In genomic region chr5:126931968-126932622, GRCh38 we compare ENCODE assay signal across 21 cellular contexts.
DNase-seq lines count a peak whose midpoint lies in the region; ATAC-seq, FAIRE-seq and TF ChIP-seq lines count a peak whose summit lies in the region.
"Had no signal": no experiment of that assay in that cellular context is flagged by ENCODE, and none has a peak within 500 bp of the region (broad histone marks: within the 10 kb centered on the region; RNA-seq: fewer than 3 reads in every experiment).

No MANE protein-coding gene starts in this region.

- intact Hi-C loops in left ventricle myocardium superior (cut with micrococcal nuclease) (no loop called here), cardiac septum (cut with DNase I) (no loop called here)

- ATAC-seq in left ventricle myocardium superior, result peak; percentile 70
- ATAC-seq in GM19463 (IDR thresholded peaks at IDR 0.05; ENCODE audit: unreplicated experiment), result peak; percentile 54
- peak; percentile 36; the same call in 1 of the 2 replicates for ATAC-seq in WTC11
- ATAC-seq: A549, GM23338 had no signal

- no peak for TF ChIP-seq POLR2A in GM12891 (IDR thresholded peaks at IDR 0.05; ENCODE audit: low read depth, low read length)

- H3K27ac Mint-ChIP-seq in WTC11, result peak overlapping the region; percentile 43

- peaks cover 22% of the 10 kb centered on the region for H3K4me1 Mint-ChIP-seq in WTC11

- CTCF ChIA-PET in WTC11 (lab: Charles Lee), result no interaction called here

- DNase-seq in left ventricle myocardium superior, result no peak
- no peak for DNase-seq in cardiac septum (ENCODE audit: low spot score)
- no peak for DNase-seq in WTC11 (ENCODE audit: low spot score)
- DNase-seq in cortex of kidney (lab: John Stamatoyannopoulos, UW), result no peak
- DNase-seq in islet precursor cell, result no peak
- no peak for DNase-seq in GM12891 (ENCODE audit: insufficient read length, low spot score)
- DNase-seq: BE2C, DMS53, GDM1, HCEC 1CT, Kasumi-1, NCI-H1694, NCI-H2081, NCI-H2171 treated with DMSO at 0.1 percent for 48 hours, NCI-H446, NCI-H526, Peyer's patch had no signal

- FAIRE-seq in GM12891 (lab: Jason Lieb, UNC), result no peak
- FAIRE-seq: A549, D721Med had no signal

- no peak for TF ChIP-seq CTCF in WTC11 (IDR thresholded peaks at IDR 0.05)

- H3K36me3 Mint-ChIP-seq in WTC11, result peaks cover 2% of the 10 kb centered on the region; the same call in 1 of the 2 replicates

- H3K27me3 Mint-ChIP-seq in WTC11 (ENCODE audit: low read depth), result no peaks in the 10 kb centered on the region

- no peak overlapping the region for H3K4me3 Mint-ChIP-seq in WTC11
- H3K4me3 Mint-ChIP-seq: GM23338 had no signal

- POLR2A ChIA-PET in WTC11 (lab: Charles Lee), result no interaction called here

- H3K9me3 Mint-ChIP-seq in WTC11, result no peaks in the 10 kb centered on the region
- H3K9me3 Mint-ChIP-seq: GM23338 had no signal

TF ChIP-seq in WTC11, 78 proteins besides CTCF, POLR2A, EP300 and RAD21 (continues in another document):
- TF ChIP-seq NR1H2 (CRISPR knock-in tag; IDR thresholded peaks at IDR 0.05) (no peak), NFYB (CRISPR knock-in tag; conservative IDR thresholded peaks at IDR 0.05; ENCODE audit: low read depth) (no peak), RORB (CRISPR knock-in tag; IDR thresholded peaks at IDR 0.05) (no peak), AFF4 (CRISPR knock-in tag; IDR thresholded peaks at IDR 0.05; ENCODE audit: borderline replicate concordance) (no peak), ZNF425 (CRISPR knock-in tag; conservative IDR thresholded peaks at IDR 0.05) (no peak), ZNF121 (CRISPR knock-in tag; IDR thresholded peaks at IDR 0.05) (no peak), ELF4 (CRISPR knock-in tag; IDR thresholded peaks at IDR 0.05; ENCODE audit: low read depth) (no peak), MYBL2 (CRISPR knock-in tag; IDR thresholded peaks at IDR 0.05) (no peak)

TF ChIP-seq in GM12891, 5 proteins besides CTCF, POLR2A, EP300 and RAD21:
- no peak for TF ChIP-seq PAX5 (IDR thresholded peaks at IDR 0.05; ENCODE audit: insufficient read depth, low read length, severe bottlenecking)
- no peak for TF ChIP-seq TAF1 (IDR thresholded peaks at IDR 0.05; ENCODE audit: low read depth, low read length)
- no peak for TF ChIP-seq POU2F2 (IDR thresholded peaks at IDR 0.05; ENCODE audit: low read depth, low read length)
- no peak for TF ChIP-seq POLR2AphosphoS5 (IDR thresholded peaks at IDR 0.05; ENCODE audit: low read depth, low read length)
- no peak for TF ChIP-seq SPI1 (IDR thresholded peaks at IDR 0.05; ENCODE audit: low read depth, low read length)
